ENCODE assay signal across 26 cellular contexts in the genomic region with DNA sequence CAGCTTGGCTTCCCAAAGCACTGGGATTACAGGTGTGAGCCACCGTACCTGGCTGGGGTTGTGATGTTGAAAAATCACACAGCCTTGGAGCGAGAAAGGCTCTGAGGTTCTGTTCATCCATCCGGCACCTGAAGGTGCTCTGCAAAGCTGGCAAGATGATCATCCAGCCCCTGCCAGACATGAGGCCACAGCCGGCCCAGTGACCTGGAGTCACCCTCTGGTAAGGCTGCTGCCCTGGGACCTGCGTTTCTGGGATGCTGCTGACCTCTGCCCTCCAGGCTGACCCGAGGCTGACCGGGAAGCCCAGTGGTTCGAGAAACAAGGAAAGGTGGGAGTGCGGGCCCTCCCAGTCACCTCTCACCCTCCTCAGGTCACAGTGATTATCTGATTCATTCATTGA. TPM values are rescaled to one million over a fixed set of nuclear protein-coding genes. Genes with fewer than 3 reads are reported as not detected.
"Had no signal": no experiment of that assay in that cellular context is flagged by ENCODE, and none has a peak within 500 bp of the region (broad histone marks: within the 10 kb centered on the region; RNA-seq: fewer than 3 reads in every experiment).

No MANE protein-coding gene starts in this region.

- H3K9ac ChIP-seq: neural progenitor cell had no signal

- H3K27ac ChIP-seq: neural progenitor cell, neutrophil, psoas muscle, skin epidermis, stomach, thoracic aorta, thyroid gland, tibial nerve, upper lobe of left lung, vagina had no signal

- H3K27me3 ChIP-seq: neural progenitor cell, pancreas, thyroid gland, tibial nerve, upper lobe of left lung, vagina had no signal

- DNase-seq: naive thymus-derived CD4-positive, alpha-beta T cell; natural killer cell; nucleus accumbens; right cardiac atrium; stimulated activated CD4-positive, alpha-beta T cell treated with anti-CD3 and anti-CD28 coated beads, Interleukin-15, amount 100 ng/mL, for 24 hours; stimulated activated CD4-positive, alpha-beta T cell treated with anti-CD3 and anti-CD28 coated beads, Interleukin-2, amount 100 ng/mL, for 24 hours; stimulated activated CD4-positive, alpha-beta T cell treated with anti-CD3 and anti-CD28 coated beads, Interleukin-2, amount 100 ng/mL, for 48 hours; stimulated activated CD4-positive, alpha-beta T cell treated with anti-CD3 and anti-CD28 coated beads, Interleukin-4, amount 100 ng/mL, for 24 hours; stimulated activated naive B cell treated with anti-CD40 and anti-IgM and Interleukin-4, amounts not matched to agents 10 μg/mL and 1 μg/mL and 100 μg/mL, for 72 hours; stimulated activated naive CD4-positive, alpha-beta T cell treated with Interleukin-2 at 50 U/mL for 16 hours; stomach; thyroid gland; trophoblast cell; upper lobe of left lung had no signal

- H3K4me3 ChIP-seq: neural progenitor cell, pancreas, psoas muscle, skin epidermis, smooth muscle cell, stomach, thoracic aorta, thyroid gland, tibial nerve, upper lobe of left lung, vagina had no signal

- H3K4me1 ChIP-seq: pancreas, psoas muscle, stomach, thyroid gland, tibial nerve, vagina had no signal

- ATAC-seq: naive thymus-derived CD4-positive, alpha-beta T cell; natural killer cell; pancreas; psoas muscle; right cardiac atrium; sciatic nerve; stimulated activated effector memory CD8-positive, alpha-beta T cell treated with anti-CD3 and anti-CD28 coated beads, Interleukin-12 subunit alpha, Interleukin-12 subunit beta, amount 100 ng/mL, for 72 hours; stimulated activated naive B cell treated with anti-CD40 and anti-IgM and Interleukin-4, amounts not matched to agents 10 μg/mL and 1 μg/mL and 100 μg/mL, for 72 hours had no signal

- H3K9me3 ChIP-seq: neutrophil, pancreas, psoas muscle, stomach, thoracic aorta, thyroid gland, tibial nerve, upper lobe of left lung, vagina had no signal

- H3K36me3 ChIP-seq: neural progenitor cell, neutrophil, pancreas, stomach, thoracic aorta, thyroid gland, tibial nerve, upper lobe of left lung, vagina had no signal

- H3K4me2 ChIP-seq: neural progenitor cell, smooth muscle cell had no signal

RNA-seq across cellular contexts. Expression of a gene that starts 55.8 kb away (rescaled TPM):
- total RNA-seq: osteocyte, psoas muscle, smooth muscle cell had no signal
